ENCODE assay signal across 1 cellular context in genomic region chr16:14307059-14307531, GRCh38.
TF ChIP-seq lines count a peak whose summit lies in the region.

No MANE protein-coding gene starts in this region.

TF ChIP-seq in HepG2, 621 proteins besides CTCF, POLR2A, EP300 and RAD21 (continued from another document):
- no peak for TF ChIP-seq E2F1 (CRISPR knock-in tag; IDR thresholded peaks at IDR 0.05)
- no peak for TF ChIP-seq SRSF1 (optimal IDR thresholded peaks at IDR 0.05; ENCODE audit: low read depth, low read length)
- no peak for TF ChIP-seq ZC3H13 (CRISPR knock-in tag; IDR thresholded peaks at IDR 0.05)
- TF ChIP-seq CREM (IDR thresholded peaks at IDR 0.05), result no peak
- no peak for TF ChIP-seq CREM (CRISPR knock-in tag; IDR thresholded peaks at IDR 0.05)
- TF ChIP-seq ZNF674 (CRISPR knock-in tag; IDR thresholded peaks at IDR 0.05; ENCODE audit: low read depth), result no peak
- no peak for TF ChIP-seq ZNF503 (CRISPR knock-in tag; IDR thresholded peaks at IDR 0.05)
- no peak for TF ChIP-seq TFDP1 (CRISPR knock-in tag; IDR thresholded peaks at IDR 0.05; ENCODE audit: borderline replicate concordance)
- no peak for TF ChIP-seq MLLT10 (CRISPR knock-in tag; IDR thresholded peaks at IDR 0.05)
- TF ChIP-seq ZNF597 (CRISPR knock-in tag; IDR thresholded peaks at IDR 0.05), result no peak
- no peak for TF ChIP-seq ZNF12 (CRISPR knock-in tag; IDR thresholded peaks at IDR 0.05)
- no peak for TF ChIP-seq JUNB (CRISPR knock-in tag; IDR thresholded peaks at IDR 0.05; ENCODE audit: borderline replicate concordance)
- TF ChIP-seq AKAP8 (CRISPR knock-in tag; IDR thresholded peaks at IDR 0.05), result 0 out of 2 replicates have a peak, but pooled peaks have one; percentile 24
- TF ChIP-seq ZIK1 (CRISPR knock-in tag; IDR thresholded peaks at IDR 0.05; ENCODE audit: borderline replicate concordance, low read depth), result no peak
- 0 out of 2 replicates have a peak, but pooled peaks have one; percentile 52 for TF ChIP-seq ZBTB7B (CRISPR knock-in tag; IDR thresholded peaks at IDR 0.05)
- no peak for TF ChIP-seq HNF1B (CRISPR knock-in tag; IDR thresholded peaks at IDR 0.05)
- no peak for TF ChIP-seq ZNF101 (CRISPR knock-in tag; IDR thresholded peaks at IDR 0.05; ENCODE audit: borderline replicate concordance, low read depth)
- TF ChIP-seq PHF8 (CRISPR knock-in tag; IDR thresholded peaks at IDR 0.05), result no peak
- TF ChIP-seq MED8 (CRISPR knock-in tag; IDR thresholded peaks at IDR 0.05; ENCODE audit: insufficient replicate concordance), result no peak
- TF ChIP-seq YY1 (IDR thresholded peaks at IDR 0.05; ENCODE audit: insufficient read depth, insufficient replicate concordance, low read depth, low read length), result no peak
- no peak for TF ChIP-seq ZSCAN30 (CRISPR knock-in tag; IDR thresholded peaks at IDR 0.05)
- TF ChIP-seq ASH2L (IDR thresholded peaks at IDR 0.05; ENCODE audit: insufficient read length, low read depth, low read length), result no peak
- no peak for TF ChIP-seq GTF2F1 (IDR thresholded peaks at IDR 0.05; ENCODE audit: low read length)
- no peak for TF ChIP-seq KDM3A (CRISPR knock-in tag; IDR thresholded peaks at IDR 0.05; ENCODE audit: low read depth)
- TF ChIP-seq FOXO1 (CRISPR knock-in tag; IDR thresholded peaks at IDR 0.05), result no peak
- peak; percentile 26; the same call in 1 of the 2 replicates for TF ChIP-seq TGIF2 (CRISPR knock-in tag; IDR thresholded peaks at IDR 0.05)
- no peak for TF ChIP-seq MTA1 (CRISPR knock-in tag; IDR thresholded peaks at IDR 0.05; ENCODE audit: borderline replicate concordance)
- no peak for TF ChIP-seq ZNF431 (CRISPR knock-in tag; IDR thresholded peaks at IDR 0.05; ENCODE audit: borderline replicate concordance, low read depth)
- TF ChIP-seq MXD1 (CRISPR knock-in tag; IDR thresholded peaks at IDR 0.05), result peak; percentile 49; the same call in 1 of the 2 replicates
- no peak for TF ChIP-seq TOE1 (CRISPR knock-in tag; IDR thresholded peaks at IDR 0.05)
- no peak for TF ChIP-seq ZEB1 (IDR thresholded peaks at IDR 0.05; ENCODE audit: insufficient replicate concordance, low read depth)
- no peak for TF ChIP-seq CHD2 (IDR thresholded peaks at IDR 0.05; ENCODE audit: low read depth, low read length)
- TF ChIP-seq PCBP1 (IDR thresholded peaks at IDR 0.05; ENCODE audit: borderline replicate concordance, low read depth, low read length), result no peak
- TF ChIP-seq CHD4 (IDR thresholded peaks at IDR 0.05; ENCODE audit: borderline replicate concordance, low read length), result no peak
- no peak for TF ChIP-seq ZNF569 (CRISPR knock-in tag; IDR thresholded peaks at IDR 0.05; ENCODE audit: borderline replicate concordance)
- TF ChIP-seq ZNF768 (CRISPR knock-in tag; IDR thresholded peaks at IDR 0.05), result no peak
